Comparison of ENCODE assay signal across 8 cellular contexts in genomic region chr1:84573481-84573966, GRCh38. TPM values are rescaled to one million over a fixed set of nuclear protein-coding genes. Genes with fewer than 3 reads are reported as not detected.
DNase-seq lines count a peak whose midpoint lies in the region; ATAC-seq and TF ChIP-seq lines count a peak whose summit lies in the region.

No MANE protein-coding gene starts in this region.

- H3K27ac Mint-ChIP-seq in natural killer cell treated with Interleukin-12 subunit alpha and Interleukin-12 subunit beta and Interleukin-15 and Interleukin-18, amount 100 ng/mL, for 72 hours = peak overlapping the region; percentile 92 to 99

- ATAC-seq in natural killer cell treated with Interleukin-12 subunit alpha and Interleukin-12 subunit beta and Interleukin-15 and Interleukin-18, amount 100 ng/mL, for 72 hours = no peak
- ATAC-seq in GM21526 (IDR thresholded peaks at IDR 0.05; ENCODE audit: low FRiP score, unreplicated experiment) = no peak
- ATAC-seq in GM21381 (IDR thresholded peaks at IDR 0.05; ENCODE audit: unreplicated experiment) = no peak
- no peak for ATAC-seq in HG03521 (IDR thresholded peaks at IDR 0.05; ENCODE audit: unreplicated experiment)

- intact Hi-C loops in dorsolateral prefrontal cortex (cut with DNase I) = loop anchor here in 1 of 2 donors (2.0 kb wide), 1 partner anchor 47 kb away; no protein-coding TSS in a partner anchor

- no peaks in the 10 kb centered on the region for H3K27me3 Mint-ChIP-seq in natural killer cell treated with Interleukin-12 subunit alpha and Interleukin-12 subunit beta and Interleukin-15 and Interleukin-18, amount 100 ng/mL, for 72 hours

- H3K4me3 Mint-ChIP-seq in natural killer cell treated with Interleukin-12 subunit alpha and Interleukin-12 subunit beta and Interleukin-15 and Interleukin-18, amount 100 ng/mL, for 72 hours = peak overlapping the region; percentile 98

- peak; percentile 36 for DNase-seq in G401 (ENCODE audit: low spot score)
- no peak for DNase-seq in NB4 (ENCODE audit: low read depth)
- DNase-seq in dorsolateral prefrontal cortex = no peak
- no peak for DNase-seq in natural killer cell treated with Interleukin-12 subunit alpha and Interleukin-12 subunit beta and Interleukin-15 and Interleukin-18, amount 100 ng/mL, for 72 hours (ENCODE audit: low spot score)
- no peak for DNase-seq in NCI-H774 (lab: John Stamatoyannopoulos, UW)

- peaks cover 37 to 38% of the 10 kb centered on the region in 2 donors for H3K4me1 Mint-ChIP-seq in natural killer cell treated with Interleukin-12 subunit alpha and Interleukin-12 subunit beta and Interleukin-15 and Interleukin-18, amount 100 ng/mL, for 72 hours (ENCODE audit: low read depth in 2 of 2)

- H3K27ac ChIP-seq in dorsolateral prefrontal cortex = peak overlapping the region; percentile 54 to 98 (median 93)

- TF ChIP-seq CTCF in NB4 (IDR thresholded peaks at IDR 0.05; ENCODE audit: low read depth, low read length) (no peak), dorsolateral prefrontal cortex (IDR thresholded peaks at IDR 0.05 in 54 of 56, conservative IDR thresholded peaks at IDR 0.05 in 2 of 56; ENCODE audit: low read depth in 1 of 56, partially characterized antibody in 56 of 56) (no peak)

- no peak for TF ChIP-seq POLR2A in NB4 (IDR thresholded peaks at IDR 0.05; ENCODE audit: extremely low read depth, insufficient read length)

- H3K36me3 Mint-ChIP-seq in natural killer cell treated with Interleukin-12 subunit alpha and Interleukin-12 subunit beta and Interleukin-15 and Interleukin-18, amount 100 ng/mL, for 72 hours = peaks cover 21% of the 10 kb centered on the region

- H3K27me3 ChIP-seq in dorsolateral prefrontal cortex = no peaks in the 10 kb centered on the region

- in situ Hi-C loops in G401 (cut with HindIII; ENCODE audit: low sequenced_read_pairs) = no loop called here

- H3K4me3 ChIP-seq in NB4 (ENCODE audit: low read depth, low read length) = peak overlapping the region; percentile 90
- H3K4me3 ChIP-seq in dorsolateral prefrontal cortex = peak overlapping the region; percentile 50 to 95 (median 78)

- H3K9me3 Mint-ChIP-seq in natural killer cell treated with Interleukin-12 subunit alpha and Interleukin-12 subunit beta and Interleukin-15 and Interleukin-18, amount 100 ng/mL, for 72 hours = no peaks in the 10 kb centered on the region

RNA-seq across cellular contexts. Expression of gene CTBS, which starts 0.7 kb away (rescaled TPM):
- 3.6 and 3.9 TPM in 2 replicates for total RNA-seq in G401 (2014; rRNA removed; shearing (Covaris generic))
- 10 to 100 TPM in 36 of 120 experiments, 1 to 10 TPM in 84; 4.5 to 15.6 (median 8.4) TPM for total RNA-seq in dorsolateral prefrontal cortex
- total RNA-seq in natural killer cell treated with Interleukin-12 subunit alpha and Interleukin-12 subunit beta and Interleukin-15 and Interleukin-18, amount 100 ng/mL, for 72 hours = 10 to 100 TPM; 10.1 to 20.9 TPM
